Comparison of ENCODE assay signal across 16 cellular contexts in the genomic region with DNA sequence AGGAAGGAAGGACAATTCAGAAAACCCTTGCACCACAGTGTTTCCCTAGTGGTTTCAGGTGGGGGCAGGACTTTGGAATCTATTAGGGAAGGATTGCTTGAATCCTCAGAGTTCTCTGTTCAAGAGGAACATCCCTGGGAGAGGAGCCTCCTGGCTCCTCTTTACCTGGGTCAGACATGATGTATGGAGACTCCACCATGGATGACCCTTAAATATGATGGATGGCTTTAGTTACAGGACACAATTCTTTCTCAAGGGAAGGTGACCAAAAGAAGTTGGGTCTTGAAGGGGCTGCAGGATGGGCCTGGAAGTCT.
DNase-seq lines count a peak whose midpoint lies in the region; ATAC-seq, FAIRE-seq and TF ChIP-seq lines count a peak whose summit lies in the region.
"Had no signal": no experiment of that assay in that cellular context is flagged by ENCODE, and none has a peak within 500 bp of the region (broad histone marks: within the 10 kb centered on the region; RNA-seq: fewer than 3 reads in every experiment).

No MANE protein-coding gene starts in this region.

- intact Hi-C loops in PC-9 (cut with micrococcal nuclease; ENCODE audit: unreplicated experiment) = loop anchor here (2.0 kb wide), 2 partner anchors 544 to 704 kb away; no protein-coding TSS in a partner anchor

- TF ChIP-seq CTCF in PC-9 (conservative IDR thresholded peaks at IDR 0.05) (peak; percentile 15; the same call in 1 of the 2 replicates), neural cell (IDR thresholded peaks at IDR 0.05; ENCODE audit: poor library complexity, severe bottlenecking) (peak; percentile 38)

- H3K27me3 ChIP-seq in PC-9 (ENCODE audit: insufficient read depth, low read depth) (no peaks in the 10 kb centered on the region), neural cell (ENCODE audit: insufficient read depth, low read depth, low read length) (no peaks in the 10 kb centered on the region)
- H3K27me3 ChIP-seq: ascending aorta, gastroesophageal sphincter, Peyer's patch had no signal

- no peaks in the 10 kb centered on the region for H3K9me3 Mint-ChIP-seq in activated naive CD8-positive, alpha-beta T cell treated with anti-CD3 and anti-CD28 coated beads, Interleukin-2, amount 50 U/mL, for 24 hours
- H3K9me3 Mint-ChIP-seq in activated naive CD8-positive, alpha-beta T cell treated with anti-CD3 and anti-CD28 coated beads for 36 hours = no peaks in the 10 kb centered on the region
- H3K9me3 Mint-ChIP-seq: H9 had no signal

- H3K4me1 ChIP-seq in PC-9 (replicated peaks; ENCODE audit: insufficient read depth) = no peaks in the 10 kb centered on the region
- H3K4me1 ChIP-seq: ascending aorta, Peyer's patch had no signal

- no peaks in the 10 kb centered on the region for H3K4me1 Mint-ChIP-seq in activated naive CD8-positive, alpha-beta T cell treated with anti-CD3 and anti-CD28 coated beads, Interleukin-2, amount 50 U/mL, for 24 hours
- H3K4me1 Mint-ChIP-seq in activated naive CD8-positive, alpha-beta T cell treated with anti-CD3 and anti-CD28 coated beads for 36 hours = peaks cover 4% of the 10 kb centered on the region

- H4K20me1 ChIP-seq in PC-9 (ENCODE audit: insufficient read depth) (no peaks in the 10 kb centered on the region), neural cell (ENCODE audit: insufficient read depth) (no peaks in the 10 kb centered on the region)

- TF ChIP-seq RAD21 in neural cell (conservative IDR thresholded peaks at IDR 0.05) = no peak

- FAIRE-seq in urothelium cell line (lab: Jason Lieb, UNC) = no peak

- TF ChIP-seq EP300 in neural cell (conservative IDR thresholded peaks at IDR 0.05; ENCODE audit: poor library complexity, severe bottlenecking) = no peak

- H3K27me3 Mint-ChIP-seq in activated naive CD8-positive, alpha-beta T cell treated with anti-CD3 and anti-CD28 coated beads, Interleukin-2, amount 50 U/mL, for 24 hours = no peaks in the 10 kb centered on the region
- H3K27me3 Mint-ChIP-seq in activated naive CD8-positive, alpha-beta T cell treated with anti-CD3 and anti-CD28 coated beads for 36 hours = peaks cover 5% of the 10 kb centered on the region
- H3K27me3 Mint-ChIP-seq: CD4-positive, CD25-positive, alpha-beta regulatory T cell had no signal

- H3F3A ChIP-seq in PC-9 (ENCODE audit: insufficient read depth, low read depth) (no peaks in the 10 kb centered on the region), neural cell (ENCODE audit: insufficient read depth, low read length, poor library complexity, severe bottlenecking) (no peaks in the 10 kb centered on the region)

- H3K36me3 ChIP-seq in PC-9 (ENCODE audit: low read depth) (no peaks in the 10 kb centered on the region), neural cell (ENCODE audit: insufficient read depth, low read length) (no peaks in the 10 kb centered on the region)
- H3K36me3 ChIP-seq: ascending aorta, gastroesophageal sphincter, Peyer's patch had no signal

- H3K9me2 ChIP-seq in PC-9 (ENCODE audit: insufficient read depth) = no peaks in the 10 kb centered on the region
- H3K9me2 ChIP-seq in neural cell (ENCODE audit: insufficient read depth, low read length) = no peaks in the 10 kb centered on the region

- H3K9ac ChIP-seq in neural cell (ENCODE audit: low read length) = no peak overlapping the region

- no peak overlapping the region for H3K4me3 Mint-ChIP-seq in activated naive CD8-positive, alpha-beta T cell treated with anti-CD3 and anti-CD28 coated beads, Interleukin-2, amount 50 U/mL, for 24 hours
- no peak overlapping the region for H3K4me3 Mint-ChIP-seq in activated naive CD8-positive, alpha-beta T cell treated with anti-CD3 and anti-CD28 coated beads for 36 hours

- no peak overlapping the region for H2AFZ ChIP-seq in PC-9
- no peak overlapping the region for H2AFZ ChIP-seq in neural cell (ENCODE audit: low read depth, low read length)

- POLR2A ChIA-PET in PC-9 (lab: Charles Lee; ENCODE audit: unreplicated experiment) = no interaction called here

- no peaks in the 10 kb centered on the region for H3K36me3 Mint-ChIP-seq in activated naive CD8-positive, alpha-beta T cell treated with anti-CD3 and anti-CD28 coated beads, Interleukin-2, amount 50 U/mL, for 24 hours (ENCODE audit: low read depth)
- no peaks in the 10 kb centered on the region for H3K36me3 Mint-ChIP-seq in activated naive CD8-positive, alpha-beta T cell treated with anti-CD3 and anti-CD28 coated beads for 36 hours
- H3K36me3 Mint-ChIP-seq: CD4-positive, CD25-positive, alpha-beta regulatory T cell had no signal

- no peak overlapping the region for H3K27ac ChIP-seq in PC-9
- H3K27ac ChIP-seq in neural cell (ENCODE audit: low read length) = no peak overlapping the region
- H3K27ac ChIP-seq: ascending aorta, coronary artery, epithelial cell of prostate, gastroesophageal sphincter, Peyer's patch had no signal

- H3K4me2 ChIP-seq in PC-9 = no peak overlapping the region
- no peak overlapping the region for H3K4me2 ChIP-seq in neural cell (ENCODE audit: low read length)

- DNase-seq in activated naive CD8-positive, alpha-beta T cell treated with anti-CD3 and anti-CD28 coated beads, Interleukin-2, amount 50 U/mL, for 24 hours = no peak
- no peak for DNase-seq in activated naive CD8-positive, alpha-beta T cell treated with anti-CD3 and anti-CD28 coated beads for 36 hours
- DNase-seq in PC-9 (no peak), putamen (ENCODE audit: low spot score) (no peak), urothelium cell line (ENCODE audit: low spot score) (no peak), RKO (ENCODE audit: low spot score) (no peak)

- H3K4me3 ChIP-seq in PC-9 (no peak overlapping the region), neural cell (ENCODE audit: low read length) (no peak overlapping the region)

- H3K9me3 ChIP-seq in PC-9 (ENCODE audit: insufficient read depth, low read depth) = no peaks in the 10 kb centered on the region
- no peaks in the 10 kb centered on the region for H3K9me3 ChIP-seq in neural cell (ENCODE audit: low read length)
- H3K9me3 ChIP-seq: ascending aorta, gastroesophageal sphincter, Peyer's patch had no signal

- CTCF ChIA-PET in PC-9 (lab: Charles Lee) = interaction anchor here (0.6 to 0.7 kb wide), 4 partner anchors 10 to 936 kb away, joined by 3 to 5 read pairs (median 3); no protein-coding TSS in a partner anchor

- no TSS peak for BruUV-seq in PC-9 (replicated peaks; lab: Mats Ljungman, UMichigan)

- H3K27ac Mint-ChIP-seq in activated naive CD8-positive, alpha-beta T cell treated with anti-CD3 and anti-CD28 coated beads, Interleukin-2, amount 50 U/mL, for 24 hours = no peak overlapping the region
- no peak overlapping the region for H3K27ac Mint-ChIP-seq in activated naive CD8-positive, alpha-beta T cell treated with anti-CD3 and anti-CD28 coated beads for 36 hours
- H3K27ac Mint-ChIP-seq: CD4-positive, CD25-positive, alpha-beta regulatory T cell; H9; progenitor cell of endocrine pancreas had no signal

- H3K79me2 ChIP-seq in PC-9 (ENCODE audit: low read depth) (no peaks in the 10 kb centered on the region), neural cell (replicated peaks; ENCODE audit: insufficient read depth, low read length) (peaks cover 3% of the 10 kb centered on the region)

- peak; percentile 12 for ATAC-seq in activated naive CD8-positive, alpha-beta T cell treated with anti-CD3 and anti-CD28 coated beads, Interleukin-2, amount 50 U/mL, for 24 hours
- peak; percentile 9 for ATAC-seq in HG02623 (IDR thresholded peaks at IDR 0.05; ENCODE audit: unreplicated experiment)

TF ChIP-seq in neural cell, 6 proteins besides CTCF, POLR2A, EP300 and RAD21:
- TF ChIP-seq POLR2AphosphoS5 (IDR thresholded peaks at IDR 0.05) = no peak
- TF ChIP-seq EZH2 (IDR thresholded peaks at IDR 0.05; ENCODE audit: borderline replicate concordance, insufficient read depth, low read length, poor library complexity, severe bottlenecking) = no peak
- peak; percentile 25 for TF ChIP-seq SMC3 (conservative IDR thresholded peaks at IDR 0.05; ENCODE audit: poor library complexity)
- TF ChIP-seq MXI1 (conservative IDR thresholded peaks at IDR 0.05; ENCODE audit: poor library complexity, severe bottlenecking) = no peak
